In genomic region chr10:103679096-103679790, GRCh38 we compare ENCODE assay signal across 9 cellular contexts.
A peak's percentile ranks its signal among the peaks of the same experiment; 100 is the strongest.
DNase-seq lines count a peak whose midpoint lies in the region; ATAC-seq and TF ChIP-seq lines count a peak whose summit lies in the region.
"Had no signal": no experiment of that assay in that cellular context is flagged by ENCODE, and none has a peak within 500 bp of the region (broad histone marks: within the 10 kb centered on the region; RNA-seq: fewer than 3 reads in every experiment).

No MANE protein-coding gene starts in this region.

- no peak overlapping the region for H3K4me3 ChIP-seq in testis
- H3K4me3 ChIP-seq in lower leg skin (ENCODE audit: low read depth, poor library complexity, severe bottlenecking), result no peak overlapping the region

- no peaks in the 10 kb centered on the region for H3K9me3 ChIP-seq in testis

- 85 to 89% methylated on average over 3 to 4 of the region's 4 CpGs for WGBS in testis, 2 donors
- WGBS in lower leg skin, 2 donors, result 76 to 89% methylated on average over 4 of the region's 4 CpGs

- TF ChIP-seq CTCF in GM10266 (IDR thresholded peaks at IDR 0.05; ENCODE audit: control insufficient read depth, insufficient read depth, low read depth, missing control alignments) (no peak), testis (IDR thresholded peaks at IDR 0.05) (no peak), lower leg skin (IDR thresholded peaks at IDR 0.05) (no peak)

- ATAC-seq in GM21515 (IDR thresholded peaks at IDR 0.05; ENCODE audit: unreplicated experiment) (peak; percentile 65), HG03520 (IDR thresholded peaks at IDR 0.05; ENCODE audit: unreplicated experiment) (peak; percentile 78), memory B cell (ENCODE audit: low read depth) (no peak)

- peak overlapping the region in 1 of 2 donors; percentile 84 for H3K27ac ChIP-seq in testis

- H3K9me3 Mint-ChIP-seq in memory B cell, result no peaks in the 10 kb centered on the region
- no peaks in the 10 kb centered on the region for H3K9me3 Mint-ChIP-seq in activated CD4-positive, alpha-beta T cell treated with anti-CD3 and anti-CD28 coated beads, Interleukin-2, amount 10 ng/mL, durations not matched to agents 7 days and 5 days

- H3K4me3 Mint-ChIP-seq in memory B cell, result no peak overlapping the region
- H3K4me3 Mint-ChIP-seq in activated CD4-positive, alpha-beta T cell treated with anti-CD3 and anti-CD28 coated beads, Interleukin-2, amount 10 ng/mL, durations not matched to agents 7 days and 5 days, result no peak overlapping the region

- H3K27me3 Mint-ChIP-seq in memory B cell, result no peaks in the 10 kb centered on the region
- no peaks in the 10 kb centered on the region for H3K27me3 Mint-ChIP-seq in activated CD4-positive, alpha-beta T cell treated with anti-CD3 and anti-CD28 coated beads, Interleukin-2, amount 10 ng/mL, durations not matched to agents 7 days and 5 days

- no peaks in the 10 kb centered on the region for H3K27me3 ChIP-seq in testis

- intact Hi-C loops in testis (cut with DNase I; ENCODE audit: low total_unique reads) (loop anchor here (5.0 kb wide), 1 partner anchor 77 kb away; no protein-coding TSS in a partner anchor), lower leg skin (cut with DNase I; ENCODE audit: low total_unique reads) (no loop called here)

- TF ChIP-seq POLR2A in testis (IDR thresholded peaks at IDR 0.05) (no peak), lower leg skin (IDR thresholded peaks at IDR 0.05) (no peak)

- peaks cover 23% of the 10 kb centered on the region for H3K4me1 ChIP-seq in testis

- H3K4me1 Mint-ChIP-seq in memory B cell, result peaks cover 20% of the 10 kb centered on the region
- H3K4me1 Mint-ChIP-seq in activated CD4-positive, alpha-beta T cell treated with anti-CD3 and anti-CD28 coated beads, Interleukin-2, amount 10 ng/mL, durations not matched to agents 7 days and 5 days, result peaks cover 13% of the 10 kb centered on the region

- peak overlapping the region; percentile 94 for H3K27ac Mint-ChIP-seq in memory B cell
- H3K27ac Mint-ChIP-seq in activated CD4-positive, alpha-beta T cell treated with anti-CD3 and anti-CD28 coated beads, Interleukin-2, amount 10 ng/mL, durations not matched to agents 7 days and 5 days, result no peak overlapping the region

- DNase-seq in GM10266 (ENCODE audit: extremely low spot score) (peak; percentile 79), memory B cell (ENCODE audit: low spot score in 2 of 2) (peak in 1 of 2 donors; percentile 22), testis (no peak), lower leg skin (ENCODE audit: low spot score in 2 of 2) (no peak), NCI-H146 treated with DMSO at 0.1 percent for 48 hours (lab: John Stamatoyannopoulos, UW; ENCODE audit: unreplicated experiment) (no peak)
- no peak for DNase-seq in activated CD4-positive, alpha-beta T cell treated with anti-CD3 and anti-CD28 coated beads, Interleukin-2, amount 10 ng/mL, durations not matched to agents 7 days and 5 days
- DNase-seq: NCI-H1694 treated with DMSO at 0.1 percent for 48 hours had no signal

- no peaks in the 10 kb centered on the region for H3K36me3 ChIP-seq in testis (ENCODE audit: low read depth, missing control alignments)

- CTCF ChIA-PET in activated CD4-positive, alpha-beta T cell treated with anti-CD3 and anti-CD28 coated beads, Interleukin-2, amount 10 ng/mL, durations not matched to agents 7 days and 5 days (lab: Charles Lee), result interaction anchor here (0.7 to 1.7 kb wide), 5 partner anchors 9 to 17 kb away, joined by 3 to 7 read pairs (median 4); no protein-coding TSS in a partner anchor

- POLR2A ChIA-PET in activated CD4-positive, alpha-beta T cell treated with anti-CD3 and anti-CD28 coated beads, Interleukin-2, amount 10 ng/mL, durations not matched to agents 7 days and 5 days (lab: Charles Lee), result no interaction called here

- no peaks in the 10 kb centered on the region for H3K36me3 Mint-ChIP-seq in memory B cell
- H3K36me3 Mint-ChIP-seq in activated CD4-positive, alpha-beta T cell treated with anti-CD3 and anti-CD28 coated beads, Interleukin-2, amount 10 ng/mL, durations not matched to agents 7 days and 5 days (ENCODE audit: low read depth), result no peaks in the 10 kb centered on the region
